Comparison of ENCODE assay signal across 20 cellular contexts in genomic region chr2:30310411-30310810, GRCh38.
DNase-seq lines count a peak whose midpoint lies in the region; ATAC-seq, FAIRE-seq and TF ChIP-seq lines count a peak whose summit lies in the region.
"Had no signal": no experiment of that assay in that cellular context is flagged by ENCODE, and none has a peak within 500 bp of the region (broad histone marks: within the 10 kb centered on the region; RNA-seq: fewer than 3 reads in every experiment).

No MANE protein-coding gene starts in this region.

- peak overlapping the region; percentile 54; the same call in 1 of the 2 replicates for H3K4me2 ChIP-seq in GM12878 (ENCODE audit: control insufficient read depth, insufficient read depth)
- H3K4me2 ChIP-seq: PC-9 had no signal

- H4K20me1 ChIP-seq in GM12878 (ENCODE audit: control insufficient read depth, insufficient read depth): no peaks in the 10 kb centered on the region

- no peak overlapping the region for H3K4me3 Mint-ChIP-seq in activated CD4-positive, alpha-beta T cell treated with anti-CD3 and anti-CD28 coated beads, Interleukin-2, amount 10 ng/mL, durations not matched to agents 24 days and 14 days
- H3K4me3 Mint-ChIP-seq in activated CD4-positive, alpha-beta T cell treated with anti-CD3 and anti-CD28 coated beads for 36 hours: no peak overlapping the region
- H3K4me3 Mint-ChIP-seq in IgD-negative memory B cell (peak overlapping the region in 2 of 4 donors; percentile 89 to 92), nephron progenitor cell (no peak overlapping the region)

- DNase-seq in activated CD4-positive, alpha-beta T cell treated with anti-CD3 and anti-CD28 coated beads, Interleukin-2, amount 10 ng/mL, durations not matched to agents 24 days and 14 days: no peak
- DNase-seq in activated CD4-positive, alpha-beta T cell treated with anti-CD3 and anti-CD28 coated beads for 36 hours: no peak
- DNase-seq in GM12878 (ENCODE audit: low read depth, low spot score): no peak
- no peak for DNase-seq in nephron progenitor cell
- no peak for DNase-seq in activated CD8-positive, alpha-beta memory T cell treated with anti-CD3 and anti-CD28 coated beads for 24 hours
- DNase-seq: C1 segment of cervical spinal cord, Caco-2, DMS53, GM23248, KBM-7, NCI-H1092, NCI-H2107, NCI-H345, NCI-H69 had no signal

- no peaks in the 10 kb centered on the region for H3K36me3 ChIP-seq in GM12878 (ENCODE audit: control insufficient read depth in 2 of 2, insufficient read depth in 2 of 2, low read length in 1 of 2)

- no peak for ATAC-seq in activated CD4-positive, alpha-beta T cell treated with anti-CD3 and anti-CD28 coated beads for 36 hours
- ATAC-seq in GM12878 (no peak), GM19395 (IDR thresholded peaks at IDR 0.05; ENCODE audit: unreplicated experiment) (no peak), HG03342 (IDR thresholded peaks at IDR 0.05; ENCODE audit: unreplicated experiment) (no peak)

- H3K79me2 ChIP-seq in GM12878 (ENCODE audit: control insufficient read depth, insufficient read depth, low read length): no peaks in the 10 kb centered on the region

- CTCF ChIA-PET in activated CD4-positive, alpha-beta T cell treated with anti-CD3 and anti-CD28 coated beads for 36 hours (lab: Charles Lee): interaction anchor here (0.5 to 2.3 kb wide), 3 partner anchors 9 to 71 kb away, joined by 3 to 6 read pairs (median 4); no protein-coding TSS in a partner anchor
- CTCF ChIA-PET in GM12878 (lab: Yijun Ruan, JAX): interaction anchor here (1.0 to 1.6 kb wide), 5 partner anchors 12 to 401 kb away, joined by 3 to 7 read pairs (median 4); no protein-coding TSS in a partner anchor

- H3K36me3 Mint-ChIP-seq in activated CD4-positive, alpha-beta T cell treated with anti-CD3 and anti-CD28 coated beads, Interleukin-2, amount 10 ng/mL, durations not matched to agents 24 days and 14 days (ENCODE audit: low read depth): peaks cover 8% of the 10 kb centered on the region
- H3K36me3 Mint-ChIP-seq in activated CD4-positive, alpha-beta T cell treated with anti-CD3 and anti-CD28 coated beads for 36 hours (ENCODE audit: low read depth): peaks cover 3% of the 10 kb centered on the region
- H3K36me3 Mint-ChIP-seq in IgD-negative memory B cell (no peaks in the 10 kb centered on the region), nephron progenitor cell (ENCODE audit: low read depth) (no peaks in the 10 kb centered on the region)

- no peak for TF ChIP-seq CTCF in GM12878 (IDR thresholded peaks at IDR 0.05 in 2 of 3, conservative IDR thresholded peaks at IDR 0.05 in 1 of 3; ENCODE audit: control insufficient read depth in 2 of 3, extremely low read depth in 1 of 3, insufficient read depth in 1 of 3, low read depth in 3 of 3, low read length in 3 of 3)
- TF ChIP-seq CTCF in nephron progenitor cell (IDR thresholded peaks at IDR 0.05): no peak

- BruUV-seq in GM12878 (replicated peaks; lab: Mats Ljungman, UMichigan): no TSS peak

- H3K27ac ChIP-seq in GM12878 (ENCODE audit: control insufficient read depth, insufficient read depth): no peak overlapping the region
- H3K27ac ChIP-seq: 22Rv1, GM23248, PC-9 had no signal

- no peak overlapping the region for H2AFZ ChIP-seq in GM12878 (ENCODE audit: control insufficient read depth, low read depth, low read length)
- H2AFZ ChIP-seq: GM23248, PC-9 had no signal

- H3K4me1 ChIP-seq in GM12878 (ENCODE audit: control insufficient read depth, insufficient read depth, low read length): peaks cover 20% of the 10 kb centered on the region
- H3K4me1 ChIP-seq: Caco-2 had no signal

- no peak for TF ChIP-seq RAD21 in GM12878 (IDR thresholded peaks at IDR 0.05; ENCODE audit: insufficient read depth, low read depth, low read length)

- no peak for FAIRE-seq in GM12878 (lab: Jason Lieb, UNC)
- FAIRE-seq: HTR-8/SVneo had no signal

- no peak for TF ChIP-seq EP300 in GM12878 (IDR thresholded peaks at IDR 0.05; ENCODE audit: borderline replicate concordance in 1 of 2, control insufficient read depth in 1 of 2, low read depth in 2 of 2, low read length in 2 of 2)

- SMC1A ChIA-PET in GM12878 (lab: Charles Lee; ENCODE audit: uncharacterized antibody, unreplicated experiment): interaction anchor here (0.7 to 3.2 kb wide), 16 partner anchors 9 to 396 kb away, joined by 3 to 18 read pairs (median 3); no protein-coding TSS in a partner anchor

- peaks cover 3% of the 10 kb centered on the region; the same call in 1 of the 3 replicates for H3K9me3 ChIP-seq in GM12878 (replicated peaks; ENCODE audit: control insufficient read depth, insufficient read depth, low read length)
- H3K9me3 ChIP-seq: Caco-2 had no signal

- no peak overlapping the region for H3K9ac ChIP-seq in GM12878 (ENCODE audit: control insufficient read depth, insufficient read depth, low read length)
- H3K9ac ChIP-seq: GM23248 had no signal

- RAD21 ChIA-PET in GM12878 (lab: Charles Lee; ENCODE audit: unreplicated experiment): interaction anchor here (0.6 to 2.9 kb wide), 9 partner anchors 10 to 111 kb away, joined by 3 to 18 read pairs (median 4); no protein-coding TSS in a partner anchor

- no peak for TF ChIP-seq POLR2A in GM12878 (IDR thresholded peaks at IDR 0.05; ENCODE audit: low read depth, low read length)

- WGBS in GM12878 (ENCODE audit: insufficient coverage, insufficient replicate concordance, low lambda C conversion rate, missing lambda C conversion rate): 49% methylated on average over 5 of the region's 5 CpGs

- H3K9me3 Mint-ChIP-seq in activated CD4-positive, alpha-beta T cell treated with anti-CD3 and anti-CD28 coated beads, Interleukin-2, amount 10 ng/mL, durations not matched to agents 24 days and 14 days: no peaks in the 10 kb centered on the region
- peaks cover 5% of the 10 kb centered on the region for H3K9me3 Mint-ChIP-seq in activated CD4-positive, alpha-beta T cell treated with anti-CD3 and anti-CD28 coated beads for 36 hours (ENCODE audit: low read depth)
- peaks cover 0 to 8% (median 2%) of the 10 kb centered on the region in 3 donors for H3K9me3 Mint-ChIP-seq in IgD-negative memory B cell
- H3K9me3 Mint-ChIP-seq in nephron progenitor cell: peaks cover 11% of the 10 kb centered on the region

- H3K27ac Mint-ChIP-seq in activated CD4-positive, alpha-beta T cell treated with anti-CD3 and anti-CD28 coated beads, Interleukin-2, amount 10 ng/mL, durations not matched to agents 24 days and 14 days: peak overlapping the region; percentile 15
- no peak overlapping the region for H3K27ac Mint-ChIP-seq in activated CD4-positive, alpha-beta T cell treated with anti-CD3 and anti-CD28 coated beads for 36 hours
- H3K27ac Mint-ChIP-seq in IgD-negative memory B cell (peak overlapping the region; percentile 15 to 92 (median 90)), nephron progenitor cell (peak overlapping the region; percentile 16)

- H3K27me3 Mint-ChIP-seq in activated CD4-positive, alpha-beta T cell treated with anti-CD3 and anti-CD28 coated beads, Interleukin-2, amount 10 ng/mL, durations not matched to agents 24 days and 14 days: no peaks in the 10 kb centered on the region
- no peaks in the 10 kb centered on the region for H3K27me3 Mint-ChIP-seq in activated CD4-positive, alpha-beta T cell treated with anti-CD3 and anti-CD28 coated beads for 36 hours
- H3K27me3 Mint-ChIP-seq in IgD-negative memory B cell (no peaks in the 10 kb centered on the region), nephron progenitor cell (ENCODE audit: low read depth, poor library complexity) (peaks cover 11% of the 10 kb centered on the region)

- POLR2A ChIA-PET in activated CD4-positive, alpha-beta T cell treated with anti-CD3 and anti-CD28 coated beads for 36 hours (lab: Charles Lee): interaction anchor here (1.3 kb wide), 1 partner anchor 26 kb away, joined by 3 read pairs; no protein-coding TSS in a partner anchor
- POLR2A ChIA-PET in GM12878 (lab: Charles Lee): interaction anchor here (1.2 to 1.9 kb wide), 4 partner anchors 9 to 87 kb away, joined by 3 to 4 read pairs (median 3); no protein-coding TSS in a partner anchor

- in situ Hi-C loops in GM12878 (cut with MboI): no loop called here

- H3K27me3 ChIP-seq in GM12878 (replicated peaks in 1 of 2; ENCODE audit: control insufficient read depth in 2 of 2, insufficient read depth in 2 of 2, low read length in 1 of 2): no peaks in the 10 kb centered on the region

- H3K4me3 ChIP-seq in GM12878: no peak overlapping the region
- H3K4me3 ChIP-seq: GM23248, PC-9 had no signal

- intact Hi-C loops in activated CD4-positive, alpha-beta T cell treated with anti-CD3 and anti-CD28 coated beads, Interleukin-2, amount 10 ng/mL, durations not matched to agents 24 days and 14 days (cut with micrococcal nuclease): no loop called here
- intact Hi-C loops in activated CD4-positive, alpha-beta T cell treated with anti-CD3 and anti-CD28 coated beads for 36 hours (cut with DNase I, micrococcal nuclease): no loop called here
- intact Hi-C loops in GM12878 (cut with micrococcal nuclease; ENCODE audit: unreplicated experiment): no loop called here

- H3K4me1 Mint-ChIP-seq in activated CD4-positive, alpha-beta T cell treated with anti-CD3 and anti-CD28 coated beads, Interleukin-2, amount 10 ng/mL, durations not matched to agents 24 days and 14 days: peaks cover 29% of the 10 kb centered on the region
- H3K4me1 Mint-ChIP-seq in activated CD4-positive, alpha-beta T cell treated with anti-CD3 and anti-CD28 coated beads for 36 hours: peaks cover 38% of the 10 kb centered on the region
- peaks cover 14 to 25% (median 23%) of the 10 kb centered on the region in 3 donors for H3K4me1 Mint-ChIP-seq in IgD-negative memory B cell
- peaks cover 12% of the 10 kb centered on the region for H3K4me1 Mint-ChIP-seq in nephron progenitor cell

TF ChIP-seq in GM12878, 131 proteins besides CTCF, POLR2A, EP300 and RAD21:
- TF ChIP-seq ZNF217 (IDR thresholded peaks at IDR 0.05) (no peak), MTA3 (IDR thresholded peaks at IDR 0.05; ENCODE audit: borderline replicate concordance, low read length) (no peak), IRF4 (IDR thresholded peaks at IDR 0.05; ENCODE audit: low read depth, low read length) (no peak), EED (IDR thresholded peaks at IDR 0.05; ENCODE audit: low read depth) (0 out of 2 replicates have a peak, but pooled peaks have one; percentile 5), ZNF384 (IDR thresholded peaks at IDR 0.05; ENCODE audit: borderline replicate concordance, low read depth, low read length) (no peak)
TF ChIP-seq in GM12878: peak in this region for 1.
